Comparison of ENCODE assay signal across 8 cellular contexts in the genomic region with DNA sequence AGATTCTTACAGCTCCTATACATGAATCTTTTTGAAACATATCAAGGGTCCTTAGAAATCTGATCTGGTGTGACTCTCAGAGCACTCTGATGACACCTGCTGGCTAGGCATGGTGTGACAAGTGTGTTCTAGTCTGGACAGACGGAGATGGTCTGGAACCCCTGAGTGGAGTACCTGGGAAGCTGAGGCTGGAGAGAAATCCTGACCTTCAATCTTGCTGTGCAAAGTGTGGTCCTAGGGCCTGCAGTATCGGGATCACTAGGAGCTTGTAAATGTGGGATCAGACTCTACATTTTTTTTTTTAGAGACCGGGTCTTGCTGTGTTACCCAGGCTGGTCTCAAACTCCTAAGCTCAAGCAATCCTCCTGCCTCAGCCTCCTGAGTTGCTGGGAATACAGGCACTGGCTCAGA.
DNase-seq lines count a peak whose midpoint lies in the region; ATAC-seq and TF ChIP-seq lines count a peak whose summit lies in the region.

No MANE protein-coding gene starts in this region.

- H3K9me3 ChIP-seq in MG63 (no peaks in the 10 kb centered on the region), SK-N-MC (ENCODE audit: low read depth, low read length) (no peaks in the 10 kb centered on the region)

- no peaks in the 10 kb centered on the region for H3K36me3 ChIP-seq in MG63
- H3K36me3 ChIP-seq in SK-N-MC (ENCODE audit: insufficient read depth, low read length) = no peaks in the 10 kb centered on the region

- H3K36me3 Mint-ChIP-seq in CD14-positive monocyte = no peaks in the 10 kb centered on the region
- H3K36me3 Mint-ChIP-seq in activated naive CD4-positive, alpha-beta T cell treated with anti-CD3 and anti-CD28 coated beads for 36 hours (ENCODE audit: low read depth) = no peaks in the 10 kb centered on the region

- no peak overlapping the region for H3K27ac Mint-ChIP-seq in CD14-positive monocyte
- H3K27ac Mint-ChIP-seq in activated naive CD4-positive, alpha-beta T cell treated with anti-CD3 and anti-CD28 coated beads for 36 hours = no peak overlapping the region

- no peak overlapping the region for H3K9ac ChIP-seq in SK-N-MC (ENCODE audit: insufficient read length)

- no peaks in the 10 kb centered on the region for H3K27me3 ChIP-seq in MG63

- ATAC-seq in GM19351 (IDR thresholded peaks at IDR 0.05; ENCODE audit: unreplicated experiment) = peak; percentile 87
- ATAC-seq in GM18861 (IDR thresholded peaks at IDR 0.05; ENCODE audit: unreplicated experiment) = no peak

- no peak overlapping the region for H3K4me3 ChIP-seq in MG63
- H3K4me3 ChIP-seq in SK-N-MC = no peak overlapping the region

- DNase-seq in CD14-positive monocyte (ENCODE audit: low spot score) (no peak), MG63 (peak; percentile 34), SK-N-MC (ENCODE audit: low read depth, low spot score) (peak; percentile 6), head of caudate nucleus (peak; percentile 21 to 92 (median 80)), renal cortical epithelial cell (ENCODE audit: low read depth) (peak; percentile 57)
- peak; percentile 88 for DNase-seq in activated naive CD4-positive, alpha-beta T cell treated with anti-CD3 and anti-CD28 coated beads for 36 hours

- peaks cover 0 to 6% (median 2%) of the 10 kb centered on the region in 3 donors for H3K27me3 Mint-ChIP-seq in CD14-positive monocyte (ENCODE audit: low read depth in 3 of 3)
- no peaks in the 10 kb centered on the region for H3K27me3 Mint-ChIP-seq in activated naive CD4-positive, alpha-beta T cell treated with anti-CD3 and anti-CD28 coated beads for 36 hours (ENCODE audit: low read depth)

- CTCF ChIA-PET in activated naive CD4-positive, alpha-beta T cell treated with anti-CD3 and anti-CD28 coated beads for 36 hours (lab: Charles Lee) = interaction anchor here (0.6 to 5.4 kb wide), 60 partner anchors 10 to 493 kb away, joined by 3 to 131 read pairs (median 5); no protein-coding TSS in a partner anchor

- H3K27ac ChIP-seq in SK-N-MC = no peak overlapping the region

- peaks cover 16% of the 10 kb centered on the region for H3K4me1 Mint-ChIP-seq in CD14-positive monocyte
- H3K4me1 Mint-ChIP-seq in activated naive CD4-positive, alpha-beta T cell treated with anti-CD3 and anti-CD28 coated beads for 36 hours (ENCODE audit: low read depth) = peaks cover 2% of the 10 kb centered on the region

- H3K9me3 Mint-ChIP-seq in CD14-positive monocyte = no peaks in the 10 kb centered on the region
- H3K9me3 Mint-ChIP-seq in activated naive CD4-positive, alpha-beta T cell treated with anti-CD3 and anti-CD28 coated beads for 36 hours = no peaks in the 10 kb centered on the region

- no peak overlapping the region for H3K4me3 Mint-ChIP-seq in CD14-positive monocyte
- no peak overlapping the region for H3K4me3 Mint-ChIP-seq in activated naive CD4-positive, alpha-beta T cell treated with anti-CD3 and anti-CD28 coated beads for 36 hours

- TF ChIP-seq CTCF in CD14-positive monocyte (IDR thresholded peaks at IDR 0.05) = peak; percentile 93

- intact Hi-C loops in CD14-positive monocyte (cut with micrococcal nuclease) (loop anchor here (2.0 to 5.0 kb wide), 3 partner anchors 382 to 482 kb away; no protein-coding TSS in a partner anchor), head of caudate nucleus (cut with DNase I) (loop anchor here (5.0 kb wide), 1 partner anchor 384 kb away; no protein-coding TSS in a partner anchor)
- intact Hi-C loops in activated naive CD4-positive, alpha-beta T cell treated with anti-CD3 and anti-CD28 coated beads for 36 hours (cut with micrococcal nuclease) = loop anchor here (1.0 to 2.0 kb wide), 6 partner anchors 23 to 483 kb away; no protein-coding TSS in a partner anchor
